ENCODE assay signal across 37 cellular contexts in genomic region chrX:23114256-23114655, GRCh38.
"Had no signal": no experiment of that assay in that cellular context is flagged by ENCODE, and none has a peak within 500 bp of the region (broad histone marks: within the 10 kb centered on the region; RNA-seq: fewer than 3 reads in every experiment).

No MANE protein-coding gene starts in this region.

- H3K4me1 ChIP-seq: Peyer's patch had no signal

- H3K36me3 Mint-ChIP-seq: activated CD8-positive, alpha-beta memory T cell treated with anti-CD3 and anti-CD28 coated beads, Interleukin-2, amount 10 ng/mL, durations not matched to agents 7 days and 5 days; activated naive CD4-positive, alpha-beta T cell treated with anti-CD3 and anti-CD28 coated beads, Interleukin-2, amount 10 ng/mL, durations not matched to agents 7 days and 5 days; activated naive CD8-positive, alpha-beta T cell; brain; T-cell had no signal

- ATAC-seq: activated CD8-positive, alpha-beta memory T cell treated with anti-CD3 and anti-CD28 coated beads, Interleukin-2, amount 10 ng/mL, durations not matched to agents 7 days and 5 days; activated naive CD8-positive, alpha-beta T cell treated with anti-CD3 and anti-CD28 coated beads, Interleukin-2, amount 50 U/mL, for 24 hours; PC-3; SK-N-SH treated with all-trans-retinoic acid at 6 μM for 48 hours; T-cell; T-helper 17 cell had no signal

- H3K36me3 ChIP-seq: MG63, Peyer's patch, WERI-Rb-1 had no signal

- FAIRE-seq: bronchial epithelial cell had no signal

- H3K27me3 Mint-ChIP-seq: activated CD4-positive, alpha-beta memory T cell treated with anti-CD3 and anti-CD28 coated beads, Interleukin-2, amount 10 ng/mL, durations not matched to agents 7 days and 5 days; activated CD8-positive, alpha-beta memory T cell treated with anti-CD3 and anti-CD28 coated beads, Interleukin-2, amount 10 ng/mL, durations not matched to agents 7 days and 5 days; activated naive CD4-positive, alpha-beta T cell treated with anti-CD3 and anti-CD28 coated beads, Interleukin-2, amount 10 ng/mL, durations not matched to agents 7 days and 5 days; activated naive CD8-positive, alpha-beta T cell; activated naive CD8-positive, alpha-beta T cell treated with anti-CD3 and anti-CD28 coated beads, Interleukin-2, amount 50 U/mL, for 24 hours; brain; T-cell; T-helper 17 cell had no signal

- H3K9me3 Mint-ChIP-seq: activated CD4-positive, alpha-beta memory T cell treated with anti-CD3 and anti-CD28 coated beads, Interleukin-2, amount 10 ng/mL, durations not matched to agents 7 days and 5 days; activated naive CD4-positive, alpha-beta T cell treated with anti-CD3 and anti-CD28 coated beads, Interleukin-2, amount 10 ng/mL, durations not matched to agents 7 days and 5 days; activated naive CD8-positive, alpha-beta T cell treated with anti-CD3 and anti-CD28 coated beads, Interleukin-2, amount 50 U/mL, for 24 hours; brain had no signal

- H3K4me1 Mint-ChIP-seq: activated CD4-positive, alpha-beta memory T cell treated with anti-CD3 and anti-CD28 coated beads, Interleukin-2, amount 10 ng/mL, durations not matched to agents 7 days and 5 days; activated CD8-positive, alpha-beta memory T cell treated with anti-CD3 and anti-CD28 coated beads, Interleukin-2, amount 10 ng/mL, durations not matched to agents 7 days and 5 days; activated naive CD4-positive, alpha-beta T cell treated with anti-CD3 and anti-CD28 coated beads, Interleukin-2, amount 10 ng/mL, durations not matched to agents 7 days and 5 days; activated naive CD8-positive, alpha-beta T cell treated with anti-CD3 and anti-CD28 coated beads, Interleukin-2, amount 50 U/mL, for 24 hours; brain; T-cell; T-helper 17 cell had no signal

- H3K27ac ChIP-seq: Peyer's patch, WERI-Rb-1 had no signal

- H3K27ac Mint-ChIP-seq: activated CD4-positive, alpha-beta memory T cell treated with anti-CD3 and anti-CD28 coated beads, Interleukin-2, amount 10 ng/mL, durations not matched to agents 7 days and 5 days; activated CD8-positive, alpha-beta memory T cell treated with anti-CD3 and anti-CD28 coated beads, Interleukin-2, amount 10 ng/mL, durations not matched to agents 7 days and 5 days; activated naive CD4-positive, alpha-beta T cell treated with anti-CD3 and anti-CD28 coated beads, Interleukin-2, amount 10 ng/mL, durations not matched to agents 7 days and 5 days; activated naive CD8-positive, alpha-beta T cell; activated naive CD8-positive, alpha-beta T cell treated with anti-CD3 and anti-CD28 coated beads, Interleukin-2, amount 50 U/mL, for 24 hours; brain; T-cell; T-helper 17 cell had no signal

- H3K4me3 Mint-ChIP-seq: activated CD4-positive, alpha-beta memory T cell treated with anti-CD3 and anti-CD28 coated beads, Interleukin-2, amount 10 ng/mL, durations not matched to agents 7 days and 5 days; activated CD8-positive, alpha-beta memory T cell treated with anti-CD3 and anti-CD28 coated beads, Interleukin-2, amount 10 ng/mL, durations not matched to agents 7 days and 5 days; activated naive CD4-positive, alpha-beta T cell treated with anti-CD3 and anti-CD28 coated beads, Interleukin-2, amount 10 ng/mL, durations not matched to agents 7 days and 5 days; activated naive CD8-positive, alpha-beta T cell; activated naive CD8-positive, alpha-beta T cell treated with anti-CD3 and anti-CD28 coated beads, Interleukin-2, amount 50 U/mL, for 24 hours; brain; T-cell; T-helper 17 cell had no signal

- H3K4me3 ChIP-seq: MG63, Peyer's patch had no signal

- H3K9me3 ChIP-seq: MG63, Peyer's patch had no signal

- DNase-seq: activated CD4-positive, alpha-beta memory T cell treated with anti-CD3 and anti-CD28 coated beads, Interleukin-2, amount 10 ng/mL, durations not matched to agents 7 days and 5 days; activated CD4-positive, alpha-beta T cell treated with anti-CD3 and anti-CD28 coated beads for 1 hour; activated CD4-positive, alpha-beta T cell treated with anti-CD3 and anti-CD28 coated beads for 48 hours; activated CD4-positive, CD25-positive, alpha-beta regulatory T cell; activated CD8-positive, alpha-beta memory T cell treated with anti-CD3 and anti-CD28 coated beads for 24 hours; activated CD8-positive, alpha-beta memory T cell treated with anti-CD3 and anti-CD28 coated beads, Interleukin-2, amount 10 ng/mL, durations not matched to agents 7 days and 5 days; activated CD8-positive, alpha-beta memory T cell treated with anti-CD3 and anti-CD28 coated beads, Interleukin-2, amount 50 U/mL, for 48 hours; activated effector memory CD4-positive, alpha-beta T cell treated with Interleukin-2 at 50 U/mL for 16 hours; activated naive CD4-positive, alpha-beta T cell treated with anti-CD3 and anti-CD28 coated beads, Interleukin-2, amount 10 ng/mL, durations not matched to agents 7 days and 5 days; activated naive CD8-positive, alpha-beta T cell treated with anti-CD3 and anti-CD28 coated beads, Interleukin-2, amount 50 U/mL, for 24 hours; activated T-cell treated with anti-CD3 and anti-CD28 coated beads, Interleukin-2, amount 50 U/mL, for 48 hours; anterior cingulate cortex; caudate nucleus; Karpas-422; MG63; NCI-H1048; NCI-H1105 treated with DMSO at 0.1 percent for 48 hours; NCI-H1436; NCI-H1694; NCI-H1930; NCI-H2081 treated with DMSO at 0.1 percent for 48 hours; NCI-H226; NCI-H446 treated with DMSO at 0.1 percent for 48 hours; NCI-H524; NCI-H69; NK-92 treated with Interleukin-12 subunit alpha and Interleukin-12 subunit beta, amount 100 ng/mL, for 24 hours; PC-3; Peyer's patch; RPMI8226; SIG-M5; T-cell; T-helper 17 cell; WERI-Rb-1 had no signal

- H3K27me3 ChIP-seq: MG63, Peyer's patch had no signal
